21 cellular contexts compared by ENCODE assay signal in the genomic region with DNA sequence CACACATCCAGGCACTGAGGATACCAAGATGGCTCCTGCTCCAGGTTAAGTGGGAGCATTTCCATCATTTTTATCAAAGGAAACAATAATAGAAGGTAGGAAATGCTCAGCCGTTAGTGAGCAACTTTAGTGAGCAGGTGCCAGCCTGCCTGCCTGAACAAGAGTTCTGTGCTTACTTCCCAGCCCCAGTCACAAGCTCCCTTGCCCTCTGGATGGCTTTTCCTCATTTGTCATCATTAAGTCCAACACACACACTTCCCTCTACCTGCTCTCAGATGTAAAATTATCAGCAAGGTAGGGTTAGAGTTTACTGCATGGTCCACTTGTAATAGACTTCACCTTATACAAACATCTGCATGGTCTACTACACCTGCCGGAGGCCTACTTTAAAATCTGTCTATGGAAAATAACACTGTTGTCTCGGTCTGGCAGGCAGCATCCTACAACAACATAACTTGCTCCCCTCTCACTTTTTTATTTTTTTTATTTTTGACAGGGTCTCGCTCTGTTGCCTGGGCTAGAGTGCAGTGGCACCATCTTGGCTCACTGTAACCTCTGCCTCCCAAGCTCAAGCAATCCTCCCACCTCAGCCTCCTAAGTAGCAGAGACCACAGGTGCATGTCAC. TPM values are rescaled to one million over a fixed set of nuclear protein-coding genes. Genes with fewer than 3 reads are reported as not detected.
DNase-seq lines count a peak whose midpoint lies in the region; ATAC-seq and TF ChIP-seq lines count a peak whose summit lies in the region.
"Had no signal": no experiment of that assay in that cellular context is flagged by ENCODE, and none has a peak within 500 bp of the region (broad histone marks: within the 10 kb centered on the region; RNA-seq: fewer than 3 reads in every experiment).

No MANE protein-coding gene starts in this region.

- ATAC-seq in left ventricle myocardium superior (peak; percentile 15), HG02759 (IDR thresholded peaks at IDR 0.05; ENCODE audit: unreplicated experiment) (no peak)
- ATAC-seq: mucosa of descending colon, SK-N-SH treated with all-trans-retinoic acid at 6 μM for 48 hours had no signal

- H3K27me3 Mint-ChIP-seq in MCF 10A (ENCODE audit: insufficient read depth, unreplicated experiment), result no peaks in the 10 kb centered on the region
- H3K27me3 Mint-ChIP-seq: activated CD4-positive, alpha-beta memory T cell treated with anti-CD3 and anti-CD28 coated beads for 36 hours had no signal

- peaks cover 12% of the 10 kb centered on the region for H3K36me3 Mint-ChIP-seq in MCF 10A (ENCODE audit: insufficient read depth, unreplicated experiment)
- H3K36me3 Mint-ChIP-seq: activated CD4-positive, alpha-beta memory T cell treated with anti-CD3 and anti-CD28 coated beads for 36 hours; neural progenitor cell had no signal

- H3K4me1 Mint-ChIP-seq in MCF 10A (ENCODE audit: insufficient read depth, unreplicated experiment), result peaks cover 29% of the 10 kb centered on the region

- H3K27ac Mint-ChIP-seq in MCF 10A (ENCODE audit: low read depth, unreplicated experiment), result peak overlapping the region; percentile 7
- H3K27ac Mint-ChIP-seq: activated CD4-positive, alpha-beta memory T cell treated with anti-CD3 and anti-CD28 coated beads for 36 hours; activated naive CD4-positive, alpha-beta T cell treated with anti-CD3 and anti-CD28 coated beads for 36 hours; neural progenitor cell had no signal

- H3K9me3 Mint-ChIP-seq in MCF 10A (ENCODE audit: unreplicated experiment), result no peaks in the 10 kb centered on the region
- H3K9me3 Mint-ChIP-seq: activated CD4-positive, alpha-beta memory T cell treated with anti-CD3 and anti-CD28 coated beads for 36 hours; activated naive CD4-positive, alpha-beta T cell treated with anti-CD3 and anti-CD28 coated beads for 36 hours; neural progenitor cell had no signal

- CTCF ChIA-PET in MCF 10A (lab: Yijun Ruan, JAX), result interaction anchor here (0.6 to 1.1 kb wide), 3 partner anchors 18 to 234 kb away, joined by 3 read pairs; no protein-coding TSS in a partner anchor

- POLR2A ChIA-PET in MCF 10A (lab: Yijun Ruan, JAX), result interaction anchor here (0.7 to 2.6 kb wide), 6 partner anchors 9 to 47 kb away, joined by 3 to 10 read pairs (median 4); no protein-coding TSS in a partner anchor

- BruUV-seq in MCF 10A (replicated peaks; lab: Mats Ljungman, UMichigan), result no TSS peak

- intact Hi-C loops in left ventricle myocardium superior (cut with micrococcal nuclease), result no loop called here
- intact Hi-C loops in cardiac septum (cut with DNase I), result no loop called here
- intact Hi-C loops in MCF 10A (cut with micrococcal nuclease), result no loop called here

- H3K4me3 Mint-ChIP-seq in MCF 10A (ENCODE audit: unreplicated experiment), result no peak overlapping the region
- H3K4me3 Mint-ChIP-seq: activated CD4-positive, alpha-beta memory T cell treated with anti-CD3 and anti-CD28 coated beads for 36 hours; activated naive CD4-positive, alpha-beta T cell treated with anti-CD3 and anti-CD28 coated beads for 36 hours; neural progenitor cell had no signal

- no peak for TF ChIP-seq CTCF in MCF 10A (IDR thresholded peaks at IDR 0.05; ENCODE audit: unreplicated experiment)

- DNase-seq in left ventricle myocardium superior (no peak), cardiac septum (ENCODE audit: low spot score) (no peak), MCF 10A (ENCODE audit: unreplicated experiment) (no peak), left kidney (ENCODE audit: low read depth, low spot score) (peak; percentile 66), ureter (ENCODE audit: low spot score) (peak; percentile 61), NCI-H82 treated with DMSO at 0.1 percent for 48 hours (lab: John Stamatoyannopoulos, UW; ENCODE audit: unreplicated experiment) (no peak), LoVo (ENCODE audit: low spot score) (no peak)
- DNase-seq: activated CD4-positive, alpha-beta memory T cell treated with anti-CD3 and anti-CD28 coated beads for 36 hours; activated CD4-positive, CD25-positive, alpha-beta regulatory T cell; activated naive CD4-positive, alpha-beta T cell treated with anti-CD3 and anti-CD28 coated beads for 36 hours; activated T-cell treated with anti-CD3 and anti-CD28 coated beads, Interleukin-2, amount 50 U/mL, for 1 hour; cerebellar nuclear complex; effector memory CD4-positive, alpha-beta T cell; head of caudate nucleus; mucosa of descending colon; NCI-H1105; NCI-H345; stimulated activated CD4-positive, alpha-beta T cell treated with anti-CD3 and anti-CD28 coated beads, Interleukin-12 subunit alpha, Interleukin-12 subunit beta, amount 100 ng/mL, for 4 hours had no signal

RNA-seq across cellular contexts. Expression of a gene that starts 12.7 kb away (rescaled TPM):
- 55.4 TPM for total RNA-seq in left ventricle myocardium superior
- total RNA-seq in cardiac septum, result 48.8 TPM
- 33.7 and 42.2 TPM in 2 replicates for total RNA-seq in MCF 10A (2022)
- total RNA-seq in ureter, result 31.6 TPM

Comparison
In these comparisons a context has a peak if more than half of its experiments do, and no peak if none do; other contexts are left out.
1. DNase-seq: peak in left kidney (single experiment) and ureter (single experiment); none in left ventricle myocardium superior (single experiment), cardiac septum (single experiment), MCF 10A (single experiment), NCI-H82 treated with DMSO at 0.1 percent for 48 hours (single experiment) and LoVo (single experiment).